In genomic region chr9:110257097-110257955, GRCh38 we compare ENCODE assay signal across 8 cellular contexts. TPM values are rescaled to one million over a fixed set of nuclear protein-coding genes. Genes with fewer than 3 reads are reported as not detected.
DNase-seq lines count a peak whose midpoint lies in the region; ATAC-seq, FAIRE-seq and TF ChIP-seq lines count a peak whose summit lies in the region.

No MANE protein-coding gene starts in this region.

- TF ChIP-seq POLR2A in HepG2 (IDR thresholded peaks at IDR 0.05; ENCODE audit: insufficient read depth in 1 of 2, low read depth in 2 of 2, low read length in 2 of 2) = no peak; a peak in 2 of 4 replicates
- TF ChIP-seq POLR2A in stomach (IDR thresholded peaks at IDR 0.05) = no peak

- H3K27me3 Mint-ChIP-seq in GM23338 (ENCODE audit: insufficient read depth, low read depth, poor library complexity) (peaks cover 19% of the 10 kb centered on the region), chondrocyte (ENCODE audit: low read depth) (no peaks in the 10 kb centered on the region)

- in situ Hi-C loops in HepG2 (cut with HindIII; ENCODE audit: extremely low pct_ligation_motif_present, low pct_unique_long_range_greater_than_20kb) = loop anchor here (5.0 kb wide), 1 partner anchor 75 kb away; no protein-coding TSS in a partner anchor

- H3K9me3 ChIP-seq in PC-9 (ENCODE audit: insufficient read depth, low read depth) = no peaks in the 10 kb centered on the region
- no peaks in the 10 kb centered on the region for H3K9me3 ChIP-seq in HepG2 (ENCODE audit: low read length)
- H3K9me3 ChIP-seq in stomach = no peaks in the 10 kb centered on the region

- H3K79me2 ChIP-seq in GM23338 (replicated peaks; ENCODE audit: insufficient read depth) = peaks cover 46% of the 10 kb centered on the region
- H3K79me2 ChIP-seq in PC-9 (ENCODE audit: low read depth) = peaks cover 62% of the 10 kb centered on the region
- peaks cover 49% of the 10 kb centered on the region for H3K79me2 ChIP-seq in HepG2 (ENCODE audit: insufficient read depth, low read length)

- peak overlapping the region; percentile 91 for H3K9ac ChIP-seq in HepG2 (ENCODE audit: insufficient read depth, low read depth, low read length)

- peak; percentile 47 for FAIRE-seq in HepG2 (lab: Jason Lieb, UNC)

- H3K4me3 ChIP-seq in GM23338 = peak overlapping the region; percentile 91
- H3K4me3 ChIP-seq in PC-9 = peak overlapping the region; percentile 79
- peak overlapping the region; percentile 69 to 95 (median 90) for H3K4me3 ChIP-seq in HepG2 (replicated peaks in 1 of 3; ENCODE audit: insufficient read depth in 1 of 3, low read depth in 2 of 3, low read length in 3 of 3)
- H3K4me3 ChIP-seq in stomach = peak overlapping the region; percentile 78 to 92 (median 90)

- H3K4me2 ChIP-seq in GM23338 (peak overlapping the region; percentile 85), PC-9 (peak overlapping the region; percentile 91), HepG2 (ENCODE audit: low read depth, low read length) (peak overlapping the region; percentile 96)

- H3K27me3 ChIP-seq in GM23338 (ENCODE audit: insufficient read depth) = no peaks in the 10 kb centered on the region
- H3K27me3 ChIP-seq in PC-9 (ENCODE audit: insufficient read depth, low read depth) = no peaks in the 10 kb centered on the region
- no peaks in the 10 kb centered on the region; a peak in 1 of 5 replicates for H3K27me3 ChIP-seq in HepG2 (ENCODE audit: control insufficient read depth in 1 of 2, insufficient read depth in 2 of 2, low read length in 2 of 2)
- no peaks in the 10 kb centered on the region for H3K27me3 ChIP-seq in stomach

- POLR2A ChIA-PET in PC-9 (lab: Charles Lee; ENCODE audit: unreplicated experiment) (interaction anchor here (0.5 to 1.4 kb wide), 18 partner anchors 11 to 1033 kb away, joined by 3 to 67 read pairs (median 4); partner anchors contain the start of gene C9orf152), HepG2 (lab: Yijun Ruan, JAX) (interaction anchor here (0.8 to 2.4 kb wide), 18 partner anchors 11 to 132 kb away, joined by 3 to 30 read pairs (median 8); no protein-coding TSS in a partner anchor)

- BruUV-seq in PC-9 (replicated peaks; lab: Mats Ljungman, UMichigan) (TSS peak; percentile 80), HepG2 (replicated peaks; lab: Mats Ljungman, UMichigan) (TSS peak; percentile 78)

- TF ChIP-seq RAD21 in HepG2 (CRISPR knock-in tag; IDR thresholded peaks at IDR 0.05) = no peak

- H3K4me1 ChIP-seq in GM23338 (ENCODE audit: insufficient read depth) (peaks cover 27% of the 10 kb centered on the region), PC-9 (replicated peaks; ENCODE audit: insufficient read depth) (peaks cover 44% of the 10 kb centered on the region), HepG2 (ENCODE audit: insufficient read depth, low read length) (peaks cover 39% of the 10 kb centered on the region), stomach (peaks cover 10 to 44% (median 30%) of the 10 kb centered on the region in 4 donors)

- ATAC-seq in GM23338 (peak; percentile 22), HepG2 (peak; percentile 29), GM21737 (IDR thresholded peaks at IDR 0.05; ENCODE audit: unreplicated experiment) (no peak)

- intact Hi-C loops in PC-9 (cut with micrococcal nuclease; ENCODE audit: unreplicated experiment) = loop anchor here (2.0 to 5.0 kb wide), 5 partner anchors 21 to 487 kb away; no protein-coding TSS in a partner anchor
- intact Hi-C loops in HepG2 (cut with micrococcal nuclease; ENCODE audit: unreplicated experiment) = loop anchor here (1.0 to 2.0 kb wide), 2 partner anchors 37 to 63 kb away; no protein-coding TSS in a partner anchor
- intact Hi-C loops in stomach (cut with DNase I; ENCODE audit: low total_unique reads) = no loop called here

- TF ChIP-seq EP300 in HepG2 (IDR thresholded peaks at IDR 0.05; ENCODE audit: low read depth in 2 of 2, low read length in 2 of 2) (no peak), HepG2 (CRISPR knock-in tag; IDR thresholded peaks at IDR 0.05; ENCODE audit: borderline replicate concordance) (no peak), stomach (IDR thresholded peaks at IDR 0.05) (no peak)

- H3K9me2 ChIP-seq in GM23338 (ENCODE audit: insufficient read depth) (no peaks in the 10 kb centered on the region), PC-9 (ENCODE audit: insufficient read depth) (no peaks in the 10 kb centered on the region)

- H3K36me3 Mint-ChIP-seq in GM23338 (ENCODE audit: low read depth) (peaks cover 3% of the 10 kb centered on the region; the same call in 2 of the 3 replicates), chondrocyte (ENCODE audit: low read depth) (no peaks in the 10 kb centered on the region)

- peak; percentile 15 for DNase-seq in EH (ENCODE audit: low read depth)
- peak; percentile 31 for DNase-seq in GM23338 (ENCODE audit: low spot score)
- peak in 1 of 2 experiments; percentile 54 for DNase-seq in PC-9
- no peak for DNase-seq in chondrocyte (ENCODE audit: low spot score)
- peak; percentile 27 for DNase-seq in HepG2 (ENCODE audit: low spot score)
- peak; percentile 32 for DNase-seq in stomach
- DNase-seq in NCI-H2107 treated with DMSO at 0.1 percent for 48 hours (lab: John Stamatoyannopoulos, UW; ENCODE audit: unreplicated experiment) = no peak

- H3K36me3 ChIP-seq in GM23338 (ENCODE audit: insufficient read depth) (no peaks in the 10 kb centered on the region), PC-9 (ENCODE audit: low read depth) (peaks cover 19% of the 10 kb centered on the region), HepG2 (replicated peaks in 1 of 2; ENCODE audit: control insufficient read depth in 1 of 2, insufficient read depth in 2 of 2, low read length in 2 of 2) (no peaks in the 10 kb centered on the region), stomach (no peaks in the 10 kb centered on the region)

- TF ChIP-seq CTCF in GM23338 (conservative IDR thresholded peaks at IDR 0.05; ENCODE audit: low read depth in 2 of 2) = no peak
- no peak for TF ChIP-seq CTCF in PC-9 (conservative IDR thresholded peaks at IDR 0.05)
- TF ChIP-seq CTCF in chondrocyte (IDR thresholded peaks at IDR 0.05) = peak; percentile 9
- no peak for TF ChIP-seq CTCF in HepG2 (CRISPR knock-in tag; IDR thresholded peaks at IDR 0.05)
- TF ChIP-seq CTCF in stomach (IDR thresholded peaks at IDR 0.05) = no peak

- H3K4me3 Mint-ChIP-seq in GM23338 (peak overlapping the region; percentile 98), chondrocyte (ENCODE audit: unreplicated experiment) (peak overlapping the region; percentile 92)

- H2AFZ ChIP-seq in GM23338 (peak overlapping the region; percentile 94), PC-9 (peak overlapping the region; percentile 24; the same call in 1 of the 2 replicates), HepG2 (ENCODE audit: low read length) (no peak overlapping the region)

- CTCF ChIA-PET in PC-9 (lab: Charles Lee) = interaction anchor here (0.7 kb wide), 2 partner anchors 65 to 366 kb away, joined by 4 to 9 read pairs; no protein-coding TSS in a partner anchor
- CTCF ChIA-PET in HepG2 (lab: Yijun Ruan, JAX; ENCODE audit: low intra/inter-chr PET ratio, low total read pairs) = no interaction called here

- H3K4me1 Mint-ChIP-seq in GM23338 (peaks cover 44% of the 10 kb centered on the region), chondrocyte (ENCODE audit: low read depth) (peaks cover 46% of the 10 kb centered on the region)

- WGBS in HepG2 (ENCODE audit: low lambda C conversion rate) = 3% methylated on average over 11 of the region's 15 CpGs
- 8 to 11% (median 11%) methylated on average over 13 to 15 of the region's 15 CpGs for WGBS in stomach, 5 donors

- H3K27ac Mint-ChIP-seq in GM23338 = peak overlapping the region; percentile 99
- H3K27ac Mint-ChIP-seq in chondrocyte (ENCODE audit: unreplicated experiment) = peak overlapping the region; percentile 96

- H3K9me3 Mint-ChIP-seq in GM23338 = peaks cover 2% of the 10 kb centered on the region; the same call in 1 of the 3 replicates
- H3K9me3 Mint-ChIP-seq in chondrocyte (ENCODE audit: low read depth) = no peaks in the 10 kb centered on the region

- H4K20me1 ChIP-seq in GM23338 (replicated peaks; ENCODE audit: insufficient read depth) (peaks cover 20% of the 10 kb centered on the region), PC-9 (ENCODE audit: insufficient read depth) (peaks cover 30% of the 10 kb centered on the region), HepG2 (ENCODE audit: insufficient read depth, low read length) (peaks cover 27% of the 10 kb centered on the region)

- H3K27ac ChIP-seq in GM23338 (ENCODE audit: low read depth) (peak overlapping the region; percentile 68; the same call in 1 of the 2 replicates), PC-9 (peak overlapping the region; percentile 99), HepG2 (ENCODE audit: extremely low read length, insufficient read depth, low read length) (peak overlapping the region; percentile 90), stomach (peak overlapping the region; percentile 90 to 97 (median 96))

- H3F3A ChIP-seq in GM23338 (replicated peaks; ENCODE audit: low read depth) = peaks cover 9% of the 10 kb centered on the region; the same call in 1 of the 2 replicates
- peaks cover 32% of the 10 kb centered on the region for H3F3A ChIP-seq in PC-9 (ENCODE audit: insufficient read depth, low read depth)

RNA-seq across cellular contexts. Expression of gene TXN, which starts 1.0 kb away (rescaled TPM):
- total RNA-seq in GM23338 (2014; rRNA removed; shearing (Covaris generic)) = 173 and 177 TPM in 2 replicates
- polyA plus RNA-seq in GM23338 (2016; fragmentation: Nextera tagmentation; extraction: Ambion mirVana) (1,031 and 1,034 TPM in 2 replicates), HepG2 (2011; rRNA removed) (275 and 364 TPM in 2 replicates), stomach (100 to 1,000 TPM; 382 to 786 (median 473) TPM)
- total RNA-seq in PC-9 (2021) (1,110 and 1,260 TPM in 2 replicates), chondrocyte (172 to 257 TPM (median 188 TPM) in 3 replicates), HepG2 (2016; rRNA removed; fragmentation: Illumina TruSeq; extraction: Trizol) (470 and 599 TPM in 2 replicates), stomach (100 to 1,000 TPM in 4 of 5 donors, 10 to 100 TPM in 1; 89.3 to 182 (median 149) TPM)
- 226 and 278 TPM in 2 replicates for total RNA-seq in HepG2 (2016; cell fraction: cytosol; rRNA removed; fragmentation: Illumina TruSeq; extraction: Trizol; ENCODE audit: low read depth)
- 454 and 625 TPM in 2 replicates for total RNA-seq in HepG2 (2016; cell fraction: insoluble cytoplasmic fraction; rRNA removed; fragmentation: Illumina TruSeq; extraction: Trizol)
- 196 and 214 TPM in 2 replicates for total RNA-seq in HepG2 (2016; cell fraction: membrane; rRNA removed; fragmentation: Illumina TruSeq; extraction: Trizol)
- 164 and 180 TPM in 2 replicates for total RNA-seq in HepG2 (2016; cell fraction: nucleus; rRNA removed; fragmentation: Illumina TruSeq; extraction: Trizol)
- 251 and 342 TPM in 2 replicates for polyA plus RNA-seq in HepG2 (2011; cell fraction: cytosol; rRNA removed)
- polyA plus RNA-seq in HepG2 (2011; cell fraction: nucleus; rRNA removed) = 57.6 and 73.3 TPM in 2 replicates
- 339 and 368 TPM in 2 replicates for polyA plus RNA-seq in HepG2 (2012)
- polyA plus RNA-seq in HepG2 (2016; cell fraction: cytosol; fragmentation: Illumina TruSeq; extraction: Trizol; ENCODE audit: low read depth) = 309 and 380 TPM in 2 replicates
- 631 and 700 TPM in 2 replicates for polyA plus RNA-seq in HepG2 (2016; cell fraction: insoluble cytoplasmic fraction; fragmentation: Illumina TruSeq; extraction: Trizol; ENCODE audit: low read depth)
- polyA plus RNA-seq in HepG2 (2016; cell fraction: membrane; fragmentation: Illumina TruSeq; extraction: Trizol; ENCODE audit: low read depth) = 208 and 237 TPM in 2 replicates
- 310 and 322 TPM in 2 replicates for polyA plus RNA-seq in HepG2 (2016; cell fraction: nucleus; fragmentation: Illumina TruSeq; extraction: Trizol; ENCODE audit: insufficient read depth, low read depth)
- polyA minus RNA-seq in HepG2 (2011; rRNA and poly(A)+ RNA removed; ENCODE audit: low replicate concordance) = 56.5 and 182 TPM in 2 replicates
- 56.3 and 57.5 TPM in 2 replicates for polyA minus RNA-seq in HepG2 (2011; cell fraction: cytosol; rRNA and poly(A)+ RNA removed)
- 25.4 and 39.5 TPM in 2 replicates for polyA minus RNA-seq in HepG2 (2011; cell fraction: nucleus; rRNA and poly(A)+ RNA removed)

RNA-seq across cellular contexts. Expression of gene C9orf152, which starts 49.4 kb away (rescaled TPM):
- total RNA-seq in GM23338 (2014; rRNA removed; shearing (Covaris generic)) = not detected in 2 replicates
- polyA plus RNA-seq in GM23338 (2016; fragmentation: Nextera tagmentation; extraction: Ambion mirVana) (not detected in 2 replicates), HepG2 (2011; rRNA removed) (0.18 and 0.48 TPM in 2 replicates), stomach (10 to 100 TPM; 11.6 to 18.1 (median 17.0) TPM)
- total RNA-seq in PC-9 (2021) (0.23 and 0.74 TPM in 2 replicates), chondrocyte (not detected in 3 replicates), HepG2 (2016; rRNA removed; fragmentation: Illumina TruSeq; extraction: Trizol) (0.24 and 0.67 TPM in 2 replicates), stomach (10 to 100 TPM in 3 of 5 donors, 1 to 10 TPM in 1, not detected in 1; 1.7 to 26.8 (median 16.2) TPM)
- total RNA-seq in HepG2 (2016; cell fraction: cytosol; rRNA removed; fragmentation: Illumina TruSeq; extraction: Trizol; ENCODE audit: low read depth) = 0.09 and 0.20 TPM in 2 replicates
- 0.24 and 0.42 TPM in 2 replicates for total RNA-seq in HepG2 (2016; cell fraction: insoluble cytoplasmic fraction; rRNA removed; fragmentation: Illumina TruSeq; extraction: Trizol)
- 0.48 and 0.56 TPM in 2 replicates for total RNA-seq in HepG2 (2016; cell fraction: membrane; rRNA removed; fragmentation: Illumina TruSeq; extraction: Trizol)
- 0.13 TPM in 1 of 2 replicates, not detected in the other for total RNA-seq in HepG2 (2016; cell fraction: nucleus; rRNA removed; fragmentation: Illumina TruSeq; extraction: Trizol)
- 0.15 and 0.16 TPM in 2 replicates for polyA plus RNA-seq in HepG2 (2011; cell fraction: cytosol; rRNA removed)
- 0.09 and 0.18 TPM in 2 replicates for polyA plus RNA-seq in HepG2 (2011; cell fraction: nucleus; rRNA removed)
- 0.24 and 0.53 TPM in 2 replicates for polyA plus RNA-seq in HepG2 (2012)
- polyA plus RNA-seq in HepG2 (2016; cell fraction: cytosol; fragmentation: Illumina TruSeq; extraction: Trizol; ENCODE audit: low read depth) = 0.19 and 0.31 TPM in 2 replicates
- polyA plus RNA-seq in HepG2 (2016; cell fraction: insoluble cytoplasmic fraction; fragmentation: Illumina TruSeq; extraction: Trizol; ENCODE audit: low read depth) = 1.7 and 2.2 TPM in 2 replicates
- polyA plus RNA-seq in HepG2 (2016; cell fraction: membrane; fragmentation: Illumina TruSeq; extraction: Trizol; ENCODE audit: low read depth) = 0.93 and 1.0 TPM in 2 replicates
- 0.94 and 1.7 TPM in 2 replicates for polyA plus RNA-seq in HepG2 (2016; cell fraction: nucleus; fragmentation: Illumina TruSeq; extraction: Trizol; ENCODE audit: insufficient read depth, low read depth)
- polyA minus RNA-seq in HepG2 (2011; rRNA and poly(A)+ RNA removed; ENCODE audit: low replicate concordance) = 0.60 TPM in 1 of 2 replicates, not detected in the other
- 0.40 and 0.79 TPM in 2 replicates for polyA minus RNA-seq in HepG2 (2011; cell fraction: cytosol; rRNA and poly(A)+ RNA removed)
- polyA minus RNA-seq in HepG2 (2011; cell fraction: nucleus; rRNA and poly(A)+ RNA removed) = 0.13 TPM in 1 of 2 replicates, not detected in the other

Comparison
In these comparisons a context has a peak if more than half of its experiments do, and no peak if none do; other contexts are left out.
1. DNase-seq: peak in EH (single experiment), GM23338 (single experiment), HepG2 (single experiment) and stomach (single experiment); none in chondrocyte (single experiment) and NCI-H2107 treated with DMSO at 0.1 percent for 48 hours (single experiment).
2. Peak in every context shown above with its lines, with median percentiles within 50 percentile points of each other: H3K27ac ChIP-seq, H3K4me2 ChIP-seq and H3K4me3 ChIP-seq.